ENCODE assay signal across 10 cellular contexts in genomic region chr12:15699886-15700285, GRCh38.
DNase-seq lines count a peak whose midpoint lies in the region; TF ChIP-seq lines count a peak whose summit lies in the region.
"Had no signal": no experiment of that assay in that cellular context is flagged by ENCODE, and none has a peak within 500 bp of the region (broad histone marks: within the 10 kb centered on the region; RNA-seq: fewer than 3 reads in every experiment).

No MANE protein-coding gene starts in this region.

- H3K27me3 Mint-ChIP-seq in HFFc6 (ENCODE audit: insufficient read depth), result no peaks in the 10 kb centered on the region
- H3K27me3 Mint-ChIP-seq in neural crest cell (ENCODE audit: low read depth), result no peaks in the 10 kb centered on the region

- H3K36me3 ChIP-seq in mammary epithelial cell (ENCODE audit: insufficient read depth, low read length), result no peaks in the 10 kb centered on the region

- H3K36me3 Mint-ChIP-seq in HFFc6 (ENCODE audit: low read depth) (peaks cover 23% of the 10 kb centered on the region), neural crest cell (ENCODE audit: low read depth) (no peaks in the 10 kb centered on the region)
- H3K36me3 Mint-ChIP-seq: CD8-positive, alpha-beta T cell had no signal

- peaks cover 18% of the 10 kb centered on the region for H3K79me2 ChIP-seq in mammary epithelial cell (ENCODE audit: insufficient read depth, low read length)

- no peak for TF ChIP-seq CTCF in AG04450 (IDR thresholded peaks at IDR 0.05; ENCODE audit: low read depth, low read length)
- TF ChIP-seq CTCF in HFFc6 (IDR thresholded peaks at IDR 0.05), result no peak
- TF ChIP-seq CTCF in mammary epithelial cell (conservative IDR thresholded peaks at IDR 0.05 in 1 of 2, IDR thresholded peaks at IDR 0.05 in 1 of 2; ENCODE audit: extremely low read depth in 1 of 2, insufficient read depth in 1 of 2, low read depth in 1 of 2, low read length in 2 of 2), result no peak
- no peak for TF ChIP-seq CTCF in neural crest cell (conservative IDR thresholded peaks at IDR 0.05)

- POLR2A ChIA-PET in AG04450 (lab: Yijun Ruan, JAX), result no interaction called here

- H3K4me1 ChIP-seq in mammary epithelial cell (ENCODE audit: insufficient read depth, low read length), result peaks cover 26% of the 10 kb centered on the region

- H2AFZ ChIP-seq in mammary epithelial cell (ENCODE audit: low read depth, low read length), result no peak overlapping the region

- DNase-seq in AG04450 (ENCODE audit: low read depth, low spot score), result no peak
- no peak for DNase-seq in HFFc6
- no peak for DNase-seq in mammary epithelial cell
- no peak for DNase-seq in neural crest cell (ENCODE audit: low read depth, low spot score)
- no peak for DNase-seq in NCI-H1694 (lab: John Stamatoyannopoulos, UW)
- DNase-seq in HuH-7 (ENCODE audit: low spot score), result no peak
- no peak for DNase-seq in NCI-H146 (lab: John Stamatoyannopoulos, UW)
- DNase-seq in GM19240 (ENCODE audit: insufficient read length, low spot score), result no peak
- DNase-seq: CD8-positive, alpha-beta T cell had no signal

- H3K4me1 Mint-ChIP-seq in HFFc6 (ENCODE audit: low read depth), result peaks cover 66% of the 10 kb centered on the region
- H3K4me1 Mint-ChIP-seq in neural crest cell, result peaks cover 45% of the 10 kb centered on the region

- CTCF ChIA-PET in AG04450 (lab: Charles Lee), result no interaction called here
- CTCF ChIA-PET in mammary epithelial cell (lab: Charles Lee; ENCODE audit: low non-redundant PET), result no interaction called here

- H3K27me3 ChIP-seq in AG04450 (ENCODE audit: control insufficient read depth, insufficient read depth, low read length) (no peaks in the 10 kb centered on the region), mammary epithelial cell (ENCODE audit: insufficient read depth, low read length) (no peaks in the 10 kb centered on the region)

- in situ Hi-C loops in mammary epithelial cell (cut with MboI; ENCODE audit: low sequenced_read_pairs in 2 of 2), result no loop called here

- dilution Hi-C loops in mammary epithelial cell (cut with HindIII; ENCODE audit: low sequenced_read_pairs), result no loop called here

- intact Hi-C loops in mammary epithelial cell (cut with micrococcal nuclease), result loop anchor here (2.0 kb wide), 1 partner anchor 89 kb away; the partner anchor contains the start of gene EPS8

- H3K27ac ChIP-seq in AG04450 (ENCODE audit: low read depth, low read length) (peak overlapping the region; percentile 60), mammary epithelial cell (ENCODE audit: insufficient read depth, low read depth, low read length) (peak overlapping the region; percentile 85)

- H3K4me3 ChIP-seq in AG04450 (ENCODE audit: low read depth, low read length) (no peak overlapping the region), mammary epithelial cell (replicated peaks in 1 of 3; ENCODE audit: insufficient read depth in 1 of 3, low read depth in 2 of 3, low read length in 3 of 3) (no peak overlapping the region)

- 92% methylated on average over 8 of the region's 8 CpGs for WGBS in mammary epithelial cell (ENCODE audit: low coverage, missing lambda C conversion rate)

- H3K9me3 Mint-ChIP-seq in HFFc6 (no peaks in the 10 kb centered on the region), neural crest cell (no peaks in the 10 kb centered on the region)
- H3K9me3 Mint-ChIP-seq: activated naive CD4-positive, alpha-beta T cell treated with anti-CD3 and anti-CD28 coated beads, Interleukin-2, amount 50 U/mL, for 72 hours; CD8-positive, alpha-beta T cell had no signal

- H3K4me3 Mint-ChIP-seq in HFFc6, result peak overlapping the region; percentile 38
- no peak overlapping the region for H3K4me3 Mint-ChIP-seq in neural crest cell
- H3K4me3 Mint-ChIP-seq: CD8-positive, alpha-beta T cell had no signal

- peak overlapping the region; percentile 62 for H3K4me2 ChIP-seq in mammary epithelial cell (ENCODE audit: insufficient read depth, low read depth, low read length)

- peak overlapping the region; percentile 71 for H3K27ac Mint-ChIP-seq in HFFc6
- H3K27ac Mint-ChIP-seq in neural crest cell (ENCODE audit: unreplicated experiment), result peak overlapping the region; percentile 68
- H3K27ac Mint-ChIP-seq: CD8-positive, alpha-beta T cell had no signal

- no peak overlapping the region for H3K9ac ChIP-seq in mammary epithelial cell (ENCODE audit: insufficient read depth, low read length)

- no peaks in the 10 kb centered on the region for H4K20me1 ChIP-seq in mammary epithelial cell (ENCODE audit: insufficient read depth, low read length)

- BruUV-seq in mammary epithelial cell (replicated peaks; lab: Mats Ljungman, UMichigan), result no TSS peak

- H3K9me3 ChIP-seq in AG04450 (ENCODE audit: control insufficient read depth, insufficient read depth, low read length), result no peaks in the 10 kb centered on the region
- no peaks in the 10 kb centered on the region for H3K9me3 ChIP-seq in mammary epithelial cell (replicated peaks; ENCODE audit: insufficient read depth, low read length)
